In genomic region chrX:125132274-125132673, GRCh38 we compare ENCODE assay signal across 9 cellular contexts.
DNase-seq lines count a peak whose midpoint lies in the region; ATAC-seq, FAIRE-seq and TF ChIP-seq lines count a peak whose summit lies in the region.
"Had no signal": no experiment of that assay in that cellular context is flagged by ENCODE, and none has a peak within 500 bp of the region (broad histone marks: within the 10 kb centered on the region; RNA-seq: fewer than 3 reads in every experiment).

No MANE protein-coding gene starts in this region.

- peak; percentile 67 for ATAC-seq in GM18517 (IDR thresholded peaks at IDR 0.05; ENCODE audit: unreplicated experiment)

- intact Hi-C loops in endothelial cell of umbilical vein (cut with micrococcal nuclease) = no loop called here

- H3K4me2 ChIP-seq in endothelial cell of umbilical vein (ENCODE audit: insufficient read depth, low read length) = no peak overlapping the region

- H3K4me1 ChIP-seq in endothelial cell of umbilical vein (ENCODE audit: control insufficient read depth, extremely low read depth, insufficient read depth, low read length) = no peaks in the 10 kb centered on the region

- H3K9me1 ChIP-seq in endothelial cell of umbilical vein (replicated peaks; ENCODE audit: control insufficient read depth, extremely low read depth, insufficient read depth, low read length) = no peaks in the 10 kb centered on the region

- no peaks in the 10 kb centered on the region for H4K20me1 ChIP-seq in endothelial cell of umbilical vein (replicated peaks; ENCODE audit: control insufficient read depth, extremely low read depth, insufficient read depth, low read length)

- POLR2A ChIA-PET in endothelial cell of umbilical vein (lab: Charles Lee) = no interaction called here

- H2AFZ ChIP-seq in endothelial cell of umbilical vein (ENCODE audit: low read depth, low read length) = no peak overlapping the region

- dilution Hi-C loops in endothelial cell of umbilical vein (cut with MboI; ENCODE audit: extremely low pct_ligation_motif_present, low sequenced_read_pairs) = no loop called here

- H3K36me3 ChIP-seq in endothelial cell of umbilical vein (ENCODE audit: control insufficient read depth in 2 of 2, extremely low read depth in 1 of 2, insufficient read depth in 2 of 2, low read length in 2 of 2) = no peaks in the 10 kb centered on the region

- CTCF ChIA-PET in endothelial cell of umbilical vein (lab: Charles Lee) = no interaction called here

- no peaks in the 10 kb centered on the region for H3K27me3 ChIP-seq in endothelial cell of umbilical vein (ENCODE audit: control insufficient read depth in 2 of 2, insufficient read depth in 2 of 2, low read length in 2 of 2)

- no peak overlapping the region for H3K9ac ChIP-seq in endothelial cell of umbilical vein (replicated peaks; ENCODE audit: extremely low read depth, insufficient read depth, low read length)

- H3K27ac ChIP-seq in endothelial cell of umbilical vein (ENCODE audit: insufficient read depth, low read depth, low read length) (no peak overlapping the region), caudate nucleus (ENCODE audit: low read depth, low read length) (no peak overlapping the region)

- no peaks in the 10 kb centered on the region for H3K9me3 ChIP-seq in endothelial cell of umbilical vein (replicated peaks; ENCODE audit: control insufficient read depth, insufficient read depth, low read length)

- TF ChIP-seq CTCF in AG09309 (IDR thresholded peaks at IDR 0.05; ENCODE audit: control insufficient read depth, insufficient read depth, low read depth, low read length, missing control alignments) (peak; percentile 14), endothelial cell of umbilical vein (IDR thresholded peaks at IDR 0.05; ENCODE audit: extremely low read depth in 1 of 2, insufficient read depth in 1 of 2, low read depth in 1 of 2, low read length in 2 of 2) (no peak), GM20000 (IDR thresholded peaks at IDR 0.05; ENCODE audit: extremely low read depth, missing control alignments) (no peak)

- BruUV-seq in endothelial cell of umbilical vein (replicated peaks; lab: Mats Ljungman, UMichigan) = no TSS peak

- H3K79me2 ChIP-seq in endothelial cell of umbilical vein (ENCODE audit: control insufficient read depth, insufficient read depth, low read length) = no peaks in the 10 kb centered on the region

- no peak for TF ChIP-seq POLR2A in endothelial cell of umbilical vein (IDR thresholded peaks at IDR 0.05; ENCODE audit: low read depth, low read length)

- FAIRE-seq in endothelial cell of umbilical vein (lab: Jason Lieb, UNC) = no peak

- DNase-seq in AG09309 (ENCODE audit: low read depth) (no peak), NCI-H146 treated with DMSO at 0.1 percent for 48 hours (lab: John Stamatoyannopoulos, UW; ENCODE audit: unreplicated experiment) (peak; percentile 30), endothelial cell of umbilical vein (ENCODE audit: low read depth, low spot score) (no peak), caudate nucleus (lab: John Stamatoyannopoulos, UW) (no peak), GM20000 (ENCODE audit: low spot score) (no peak), NCI-H2107 treated with DMSO at 0.1 percent for 48 hours (lab: John Stamatoyannopoulos, UW; ENCODE audit: unreplicated experiment) (no peak), NCI-H226 (no peak)
- DNase-seq: stimulated activated CD4-positive, alpha-beta T cell treated with anti-CD3 and anti-CD28 coated beads, Interleukin-2, amount 100 ng/mL, for 24 hours had no signal

- no peak overlapping the region for H3K4me3 ChIP-seq in AG09309 (ENCODE audit: control insufficient read depth, low read depth, low read length)
- H3K4me3 ChIP-seq in endothelial cell of umbilical vein (replicated peaks in 1 of 3; ENCODE audit: insufficient read depth in 1 of 3, low read depth in 1 of 3, low read length in 3 of 3) = no peak overlapping the region

TF ChIP-seq in endothelial cell of umbilical vein, 7 proteins besides CTCF, POLR2A, EP300 and RAD21:
- TF ChIP-seq MAX (IDR thresholded peaks at IDR 0.05; ENCODE audit: insufficient read depth, insufficient read length) (no peak), GATA2 (IDR thresholded peaks at IDR 0.05; ENCODE audit: insufficient read depth, insufficient read length, low read depth, low read length) (peak; percentile 10)
